Comparison of ENCODE assay signal across 10 cellular contexts in the genomic region with DNA sequence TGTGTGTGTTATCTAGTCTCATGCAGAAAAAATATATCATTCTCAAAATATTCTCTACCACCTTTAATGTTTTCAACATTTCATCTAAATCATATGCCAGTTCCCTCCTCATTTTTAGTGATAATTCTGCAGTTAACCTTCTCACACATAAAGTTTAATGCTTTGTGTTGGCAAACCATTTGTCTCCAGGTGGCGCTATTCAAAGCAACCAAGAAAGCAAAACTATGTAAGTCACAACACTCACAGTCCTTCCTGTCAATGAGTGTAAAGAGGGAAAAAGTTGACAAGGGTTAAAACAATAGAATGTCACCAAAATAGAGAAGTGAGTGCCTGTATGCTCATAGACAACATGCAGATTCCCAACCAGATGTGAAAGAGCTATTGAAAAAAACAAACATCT.
DNase-seq lines count a peak whose midpoint lies in the region; ATAC-seq and TF ChIP-seq lines count a peak whose summit lies in the region.
"Had no signal": no experiment of that assay in that cellular context is flagged by ENCODE, and none has a peak within 500 bp of the region (broad histone marks: within the 10 kb centered on the region; RNA-seq: fewer than 3 reads in every experiment).

No MANE protein-coding gene starts in this region.

- no peaks in the 10 kb centered on the region for H3K36me3 Mint-ChIP-seq in brain
- H3K36me3 Mint-ChIP-seq in activated naive CD8-positive, alpha-beta T cell treated with anti-CD3 and anti-CD28 coated beads for 36 hours, result no peaks in the 10 kb centered on the region

- no peak for ATAC-seq in GM18520 (IDR thresholded peaks at IDR 0.05; ENCODE audit: unreplicated experiment)

- DNase-seq in SKM-1 treated with dmso at 0.1 percent for 144 hours (lab: John Stamatoyannopoulos, UW; ENCODE audit: unreplicated experiment) (peak; percentile 49), SKM-1 (lab: John Stamatoyannopoulos, UW; ENCODE audit: unreplicated experiment) (no peak), Kasumi-1 (lab: John Stamatoyannopoulos, UW) (peak; percentile 34 to 46), pons (ENCODE audit: low spot score) (peak; percentile 23)
- no peak for DNase-seq in activated naive CD8-positive, alpha-beta T cell treated with anti-CD3 and anti-CD28 coated beads for 36 hours
- no peak for DNase-seq in stimulated activated CD4-positive, alpha-beta T cell treated with anti-CD3 and anti-CD28 coated beads, Interleukin-4, amount 100 ng/mL, for 1 hour
- DNase-seq: NCI-H1092 treated with DMSO at 0.1 percent for 48 hours had no signal

- no peak overlapping the region for H3K27ac Mint-ChIP-seq in brain
- no peak overlapping the region for H3K27ac Mint-ChIP-seq in activated naive CD8-positive, alpha-beta T cell treated with anti-CD3 and anti-CD28 coated beads for 36 hours
- H3K27ac Mint-ChIP-seq: B cell had no signal

- H3K4me1 Mint-ChIP-seq in brain, result no peaks in the 10 kb centered on the region
- H3K4me1 Mint-ChIP-seq in activated naive CD8-positive, alpha-beta T cell treated with anti-CD3 and anti-CD28 coated beads for 36 hours, result no peaks in the 10 kb centered on the region
- H3K4me1 Mint-ChIP-seq: B cell had no signal

- H3K4me3 Mint-ChIP-seq in brain, result no peak overlapping the region
- no peak overlapping the region for H3K4me3 Mint-ChIP-seq in activated naive CD8-positive, alpha-beta T cell treated with anti-CD3 and anti-CD28 coated beads for 36 hours
- H3K4me3 Mint-ChIP-seq: B cell had no signal

- H3K27me3 Mint-ChIP-seq in brain, result peaks cover 4% of the 10 kb centered on the region
- no peaks in the 10 kb centered on the region for H3K27me3 Mint-ChIP-seq in activated naive CD8-positive, alpha-beta T cell treated with anti-CD3 and anti-CD28 coated beads for 36 hours
- H3K27me3 Mint-ChIP-seq: B cell had no signal

- peak; percentile 45 to 67 for TF ChIP-seq CTCF in brain (conservative IDR thresholded peaks at IDR 0.05)

- peaks cover 14 to 23% (median 16%) of the 10 kb centered on the region in 5 experiments for H3K9me3 Mint-ChIP-seq in brain
- peaks cover 10% of the 10 kb centered on the region for H3K9me3 Mint-ChIP-seq in activated naive CD8-positive, alpha-beta T cell treated with anti-CD3 and anti-CD28 coated beads for 36 hours

Comparison
In these comparisons a context has a peak if more than half of its experiments do, and no peak if none do; other contexts are left out.
1. DNase-seq: peak in SKM-1 treated with dmso at 0.1 percent for 144 hours (single experiment), Kasumi-1 (2 of 2) and pons (single experiment); none in SKM-1 (single experiment), activated naive CD8-positive, alpha-beta T cell treated with anti-CD3 and anti-CD28 coated beads for 36 hours (single experiment) and stimulated activated CD4-positive, alpha-beta T cell treated with anti-CD3 and anti-CD28 coated beads, Interleukin-4, amount 100 ng/mL, for 1 hour (single experiment).